In genomic region chr2:46841621-46842020, GRCh38 we compare ENCODE assay signal across 15 cellular contexts.
A peak's percentile ranks its signal among the peaks of the same experiment; 100 is the strongest.
DNase-seq lines count a peak whose midpoint lies in the region; ATAC-seq, FAIRE-seq and TF ChIP-seq lines count a peak whose summit lies in the region.
"Had no signal": no experiment of that assay in that cellular context is flagged by ENCODE, and none has a peak within 500 bp of the region (broad histone marks: within the 10 kb centered on the region; RNA-seq: fewer than 3 reads in every experiment).

No MANE protein-coding gene starts in this region.

- no peak overlapping the region for H2AFZ ChIP-seq in Karpas-422 (ENCODE audit: low read length)
- H2AFZ ChIP-seq in endothelial cell of umbilical vein (ENCODE audit: low read depth, low read length): peak overlapping the region; percentile 2

- H3K9ac ChIP-seq in Karpas-422 (ENCODE audit: low read length): no peak overlapping the region
- H3K9ac ChIP-seq in endothelial cell of umbilical vein (replicated peaks; ENCODE audit: extremely low read depth, insufficient read depth, low read length): no peak overlapping the region

- H3K36me3 ChIP-seq in Karpas-422 (ENCODE audit: insufficient read depth, low read length) (no peaks in the 10 kb centered on the region), Peyer's patch (no peaks in the 10 kb centered on the region), endothelial cell of umbilical vein (ENCODE audit: control insufficient read depth in 2 of 2, extremely low read depth in 1 of 2, insufficient read depth in 2 of 2, low read length in 2 of 2) (no peaks in the 10 kb centered on the region)
- H3K36me3 ChIP-seq: tibial nerve had no signal

- TF ChIP-seq POLR2A in Peyer's patch (IDR thresholded peaks at IDR 0.05) (no peak), endothelial cell of umbilical vein (IDR thresholded peaks at IDR 0.05; ENCODE audit: low read depth, low read length) (no peak)

- H3K36me3 Mint-ChIP-seq in stimulated activated memory B cell treated with anti-CD40 and anti-IgM and Interleukin-4, amounts not matched to agents 10 μg/mL and 1 μg/mL and 100 μg/mL, for 72 hours: no peaks in the 10 kb centered on the region
- H3K36me3 Mint-ChIP-seq: CD4-positive, CD25-positive, alpha-beta regulatory T cell had no signal

- POLR2A ChIA-PET in endothelial cell of umbilical vein (lab: Charles Lee): no interaction called here

- H4K20me1 ChIP-seq in Karpas-422 (ENCODE audit: insufficient read depth, low read depth, low read length) (no peaks in the 10 kb centered on the region), endothelial cell of umbilical vein (replicated peaks; ENCODE audit: control insufficient read depth, extremely low read depth, insufficient read depth, low read length) (no peaks in the 10 kb centered on the region)

- DNase-seq in Karpas-422 (peak; percentile 46), Peyer's patch (peak in 2 of 3 donors; percentile 53 to 69), endothelial cell of umbilical vein (ENCODE audit: low read depth, low spot score) (no peak), superior temporal gyrus (ENCODE audit: extremely low spot score) (no peak), DMS114 treated with DMSO at 0.1 percent for 48 hours (lab: John Stamatoyannopoulos, UW; ENCODE audit: unreplicated experiment) (no peak), NCI-H1436 treated with DMSO at 0.1 percent for 48 hours (lab: John Stamatoyannopoulos, UW) (no peak)
- DNase-seq: CD4-positive, CD25-positive, alpha-beta regulatory T cell; H7; mesenchymal stem cell; stimulated activated CD4-positive, alpha-beta T cell treated with anti-CD3 and anti-CD28 coated beads, Interleukin-4, amount 100 ng/mL, for 24 hours had no signal

- H3K9me1 ChIP-seq in endothelial cell of umbilical vein (replicated peaks; ENCODE audit: control insufficient read depth, extremely low read depth, insufficient read depth, low read length): no peaks in the 10 kb centered on the region

- no TSS peak for BruUV-seq in endothelial cell of umbilical vein (replicated peaks; lab: Mats Ljungman, UMichigan)

- no peak for TF ChIP-seq CTCF in Peyer's patch (IDR thresholded peaks at IDR 0.05)
- TF ChIP-seq CTCF in endothelial cell of umbilical vein (IDR thresholded peaks at IDR 0.05; ENCODE audit: extremely low read depth in 1 of 2, insufficient read depth in 1 of 2, low read depth in 1 of 2, low read length in 2 of 2): no peak

- H3K9me2 ChIP-seq in Karpas-422 (replicated peaks; ENCODE audit: insufficient read depth, low read length): no peaks in the 10 kb centered on the region

- no peak for FAIRE-seq in endothelial cell of umbilical vein (lab: Jason Lieb, UNC)

- no peak overlapping the region for H3K4me3 ChIP-seq in Karpas-422 (ENCODE audit: low read length)
- H3K4me3 ChIP-seq in Peyer's patch: no peak overlapping the region
- H3K4me3 ChIP-seq in endothelial cell of umbilical vein (replicated peaks in 1 of 3; ENCODE audit: insufficient read depth in 1 of 3, low read depth in 1 of 3, low read length in 3 of 3): no peak overlapping the region
- H3K4me3 ChIP-seq: SK-N-MC, tibial nerve had no signal

- no peaks in the 10 kb centered on the region for H3K79me2 ChIP-seq in Karpas-422 (ENCODE audit: low read length)
- H3K79me2 ChIP-seq in endothelial cell of umbilical vein (ENCODE audit: control insufficient read depth, insufficient read depth, low read length): no peaks in the 10 kb centered on the region

- H3K27me3 ChIP-seq in Karpas-422 (ENCODE audit: low read length) (no peaks in the 10 kb centered on the region), Peyer's patch (no peaks in the 10 kb centered on the region), endothelial cell of umbilical vein (ENCODE audit: control insufficient read depth in 2 of 2, insufficient read depth in 2 of 2, low read length in 2 of 2) (no peaks in the 10 kb centered on the region)
- H3K27me3 ChIP-seq: tibial nerve had no signal

- H3K4me1 Mint-ChIP-seq in stimulated activated memory B cell treated with anti-CD40 and anti-IgM and Interleukin-4, amounts not matched to agents 10 μg/mL and 1 μg/mL and 100 μg/mL, for 72 hours: peaks cover 6% of the 10 kb centered on the region

- no peak overlapping the region for H3K4me3 Mint-ChIP-seq in stimulated activated memory B cell treated with anti-CD40 and anti-IgM and Interleukin-4, amounts not matched to agents 10 μg/mL and 1 μg/mL and 100 μg/mL, for 72 hours
- H3K4me3 Mint-ChIP-seq: CD4-positive, CD25-positive, alpha-beta regulatory T cell had no signal

- dilution Hi-C loops in endothelial cell of umbilical vein (cut with MboI; ENCODE audit: extremely low pct_ligation_motif_present, low sequenced_read_pairs): no loop called here

- no peak overlapping the region for H3K27ac ChIP-seq in Karpas-422 (ENCODE audit: low read length)
- peak overlapping the region in 1 of 4 donors; percentile 7 for H3K27ac ChIP-seq in Peyer's patch
- no peak overlapping the region for H3K27ac ChIP-seq in endothelial cell of umbilical vein (ENCODE audit: insufficient read depth, low read depth, low read length)
- H3K27ac ChIP-seq: SK-N-MC, tibial nerve had no signal

- CTCF ChIA-PET in endothelial cell of umbilical vein (lab: Charles Lee): interaction anchor here (0.7 to 1.5 kb wide), 5 partner anchors 9 to 191 kb away, joined by 3 to 7 read pairs (median 3); no protein-coding TSS in a partner anchor

- peaks cover 29% of the 10 kb centered on the region for H3K27me3 Mint-ChIP-seq in stimulated activated memory B cell treated with anti-CD40 and anti-IgM and Interleukin-4, amounts not matched to agents 10 μg/mL and 1 μg/mL and 100 μg/mL, for 72 hours

- peak; percentile 66 for ATAC-seq in stimulated activated memory B cell treated with anti-CD40 and anti-IgM and Interleukin-4, amounts not matched to agents 10 μg/mL and 1 μg/mL and 100 μg/mL, for 72 hours
- no peak for ATAC-seq in HG02938 (IDR thresholded peaks at IDR 0.05; ENCODE audit: unreplicated experiment)

- no peaks in the 10 kb centered on the region for H3K9me3 Mint-ChIP-seq in stimulated activated memory B cell treated with anti-CD40 and anti-IgM and Interleukin-4, amounts not matched to agents 10 μg/mL and 1 μg/mL and 100 μg/mL, for 72 hours
- H3K9me3 Mint-ChIP-seq: activated T-helper 2 cell treated with anti-CD3 and anti-CD28 coated beads, Interferon-gamma antibody, Interleukin-2, Interleukin-4, amounts not matched to agents 10 μg/mL and 5 μg/mL and 100 μg/mL, durations not matched to agents 14 hours and 24 hours and 36 hours had no signal

- H3K27ac Mint-ChIP-seq in stimulated activated memory B cell treated with anti-CD40 and anti-IgM and Interleukin-4, amounts not matched to agents 10 μg/mL and 1 μg/mL and 100 μg/mL, for 72 hours: peak overlapping the region; percentile 42
- H3K27ac Mint-ChIP-seq: activated T-helper 2 cell treated with anti-CD3 and anti-CD28 coated beads, Interferon-gamma antibody, Interleukin-2, Interleukin-4, amounts not matched to agents 10 μg/mL and 5 μg/mL and 100 μg/mL, durations not matched to agents 14 hours and 24 hours and 36 hours; CD4-positive, CD25-positive, alpha-beta regulatory T cell had no signal

- intact Hi-C loops in endothelial cell of umbilical vein (cut with micrococcal nuclease): no loop called here

- H3K9me3 ChIP-seq in Karpas-422 (ENCODE audit: low read length): no peaks in the 10 kb centered on the region
- no peaks in the 10 kb centered on the region for H3K9me3 ChIP-seq in Peyer's patch
- no peaks in the 10 kb centered on the region for H3K9me3 ChIP-seq in endothelial cell of umbilical vein (replicated peaks; ENCODE audit: control insufficient read depth, insufficient read depth, low read length)
- H3K9me3 ChIP-seq: tibial nerve had no signal

- H3K4me2 ChIP-seq in Karpas-422 (ENCODE audit: low read depth, low read length, poor library complexity, severe bottlenecking): no peak overlapping the region
- no peak overlapping the region for H3K4me2 ChIP-seq in endothelial cell of umbilical vein (ENCODE audit: insufficient read depth, low read length)

- H3K4me1 ChIP-seq in Karpas-422 (ENCODE audit: low read length): no peaks in the 10 kb centered on the region
- H3K4me1 ChIP-seq in Peyer's patch: peaks cover 0 to 11% (median under 1%) of the 10 kb centered on the region in 4 donors
- peaks cover 4% of the 10 kb centered on the region for H3K4me1 ChIP-seq in endothelial cell of umbilical vein (ENCODE audit: control insufficient read depth, extremely low read depth, insufficient read depth, low read length)

TF ChIP-seq in endothelial cell of umbilical vein, 7 proteins besides CTCF, POLR2A, EP300 and RAD21:
- TF ChIP-seq GATA2 (IDR thresholded peaks at IDR 0.05; ENCODE audit: insufficient read depth, insufficient read length, low read depth, low read length): no peak

Comparison
In these comparisons a context has a peak if more than half of its experiments do, and no peak if none do; other contexts are left out.
1. DNase-seq: peak in Karpas-422 (single experiment) and Peyer's patch (2 of 3); none in endothelial cell of umbilical vein (single experiment), superior temporal gyrus (single experiment), DMS114 treated with DMSO at 0.1 percent for 48 hours (single experiment) and NCI-H1436 treated with DMSO at 0.1 percent for 48 hours (single experiment).